1 cellular context compared by ENCODE assay signal in genomic region chr11:64355078-64355940, GRCh38.
TF ChIP-seq lines count a peak whose summit lies in the region.

No MANE protein-coding gene starts in this region.

TF ChIP-seq in HepG2, 621 proteins besides CTCF, POLR2A, EP300 and RAD21 (continued from another document and continues in another):
- TF ChIP-seq GMEB2 (CRISPR knock-in tag; IDR thresholded peaks at IDR 0.05; ENCODE audit: low read depth) (no peak), ZNF407 (CRISPR knock-in tag; IDR thresholded peaks at IDR 0.05; ENCODE audit: not compliant biosample characterization) (no peak), ZNF296 (CRISPR knock-in tag; conservative IDR thresholded peaks at IDR 0.05) (no peak), CREM (IDR thresholded peaks at IDR 0.05) (no peak), CREM (CRISPR knock-in tag; IDR thresholded peaks at IDR 0.05) (no peak), MLX (CRISPR knock-in tag; IDR thresholded peaks at IDR 0.05) (0 out of 2 replicates have a peak, but pooled peaks have one; percentile 29), ZNF576 (CRISPR knock-in tag; IDR thresholded peaks at IDR 0.05) (no peak), ZMYM4 (CRISPR knock-in tag; IDR thresholded peaks at IDR 0.05) (no peak; the same call in 1 of the 2 replicates), ERF (CRISPR knock-in tag; IDR thresholded peaks at IDR 0.05) (peak; percentile 67; the same call in 1 of the 2 replicates), JUNB (CRISPR knock-in tag; IDR thresholded peaks at IDR 0.05; ENCODE audit: borderline replicate concordance) (no peak), KLF9 (CRISPR knock-in tag; IDR thresholded peaks at IDR 0.05; ENCODE audit: low read depth) (no peak), ZFP62 (CRISPR knock-in tag; IDR thresholded peaks at IDR 0.05) (no peak), ZNF383 (CRISPR knock-in tag; IDR thresholded peaks at IDR 0.05; ENCODE audit: borderline replicate concordance) (no peak), ZNF646 (CRISPR knock-in tag; IDR thresholded peaks at IDR 0.05) (no peak), BRCA1 (CRISPR knock-in tag; IDR thresholded peaks at IDR 0.05) (no peak), ZFP36 (IDR thresholded peaks at IDR 0.05; ENCODE audit: borderline replicate concordance, low read depth, low read length, partially characterized antibody) (no peak), SNAPC4 (CRISPR knock-in tag; IDR thresholded peaks at IDR 0.05) (no peak), TOE1 (CRISPR knock-in tag; IDR thresholded peaks at IDR 0.05) (no peak), TEF (CRISPR knock-in tag; IDR thresholded peaks at IDR 0.05) (no peak), PLRG1 (conservative IDR thresholded peaks at IDR 0.05) (no peak), ZBTB37 (CRISPR knock-in tag; IDR thresholded peaks at IDR 0.05) (no peak), ZNF672 (CRISPR knock-in tag; IDR thresholded peaks at IDR 0.05) (no peak), NCOR1 (IDR thresholded peaks at IDR 0.05; ENCODE audit: borderline replicate concordance, low read length) (no peak), ZSCAN12 (CRISPR knock-in tag; IDR thresholded peaks at IDR 0.05) (no peak), ZNF329 (CRISPR knock-in tag; IDR thresholded peaks at IDR 0.05; ENCODE audit: low read depth) (no peak), ZNF333 (CRISPR knock-in tag; IDR thresholded peaks at IDR 0.05; ENCODE audit: borderline replicate concordance) (no peak), KLF15 (CRISPR knock-in tag; IDR thresholded peaks at IDR 0.05; ENCODE audit: borderline replicate concordance) (no peak), ZC3H4 (CRISPR knock-in tag; IDR thresholded peaks at IDR 0.05; ENCODE audit: borderline replicate concordance) (no peak), ZFP36L1 (CRISPR knock-in tag; IDR thresholded peaks at IDR 0.05) (no peak), ZNF558 (CRISPR knock-in tag; IDR thresholded peaks at IDR 0.05; ENCODE audit: borderline replicate concordance) (no peak), ARHGAP35 (CRISPR knock-in tag; IDR thresholded peaks at IDR 0.05; ENCODE audit: borderline replicate concordance) (no peak), ZNF605 (CRISPR knock-in tag; IDR thresholded peaks at IDR 0.05) (peak; percentile 52; the same call in 1 of the 2 replicates), ZNF225 (CRISPR knock-in tag; IDR thresholded peaks at IDR 0.05) (no peak), SIX4 (CRISPR knock-in tag; IDR thresholded peaks at IDR 0.05) (no peak), NAIF1 (CRISPR knock-in tag; IDR thresholded peaks at IDR 0.05; ENCODE audit: borderline replicate concordance) (peak; percentile 78)
